Comparison of ENCODE assay signal across 22 cellular contexts in the genomic region with DNA sequence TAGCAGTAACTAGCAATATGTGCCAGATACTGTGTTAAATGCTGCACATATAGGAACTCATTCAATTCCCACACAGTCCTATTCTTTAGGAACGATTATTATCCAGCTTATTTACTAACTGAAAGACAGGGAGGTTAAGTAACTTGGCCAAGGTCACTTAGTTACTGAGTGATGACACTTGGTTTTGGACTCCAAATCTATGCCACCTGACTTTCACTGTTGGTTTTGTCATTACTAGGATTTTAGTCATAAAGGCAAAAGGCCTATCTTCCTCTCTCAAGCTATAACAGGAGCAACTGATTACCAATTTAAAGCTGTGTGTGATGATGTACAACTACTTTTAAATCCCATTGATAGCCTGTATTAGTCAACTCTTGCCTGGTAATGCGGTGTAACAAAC.
"Had no signal": no experiment of that assay in that cellular context is flagged by ENCODE, and none has a peak within 500 bp of the region (broad histone marks: within the 10 kb centered on the region; RNA-seq: fewer than 3 reads in every experiment).

No MANE protein-coding gene starts in this region.

- H3K4me3 ChIP-seq: colonic mucosa, dorsolateral prefrontal cortex, esophagus muscularis mucosa, gastrocnemius medialis, heart right ventricle, left lung, lower lobe of right lung, mucosa of descending colon had no signal

- H3K36me3 ChIP-seq: colonic mucosa, esophagus muscularis mucosa, gastrocnemius medialis, heart right ventricle, left lung, lower lobe of right lung had no signal

- H3K27me3 ChIP-seq: colonic mucosa, dorsolateral prefrontal cortex, esophagus muscularis mucosa, gastrocnemius medialis, heart right ventricle, left lung had no signal

- H3K27ac Mint-ChIP-seq: mesothelial cell of epicardium had no signal

- H3K9me3 Mint-ChIP-seq: mesothelial cell of epicardium; naive B cell; naive thymus-derived CD8-positive, alpha-beta T cell had no signal

- H3K27ac ChIP-seq: colonic mucosa, dorsolateral prefrontal cortex, esophagus muscularis mucosa, gastrocnemius medialis, heart right ventricle, left lung, lower lobe of right lung had no signal

- H3K4me3 Mint-ChIP-seq: mesothelial cell of epicardium; naive B cell; naive thymus-derived CD8-positive, alpha-beta T cell had no signal

- H3K4me1 Mint-ChIP-seq: naive B cell had no signal

- H3K9me3 ChIP-seq: colonic mucosa, esophagus muscularis mucosa, gastrocnemius medialis, heart right ventricle, left lung, lower lobe of right lung, mucosa of descending colon had no signal

- H3K36me3 Mint-ChIP-seq: mesothelial cell of epicardium had no signal

- ATAC-seq: gastrocnemius medialis; heart right ventricle; left colon; left lung; left ventricle myocardium superior; lower lobe of right lung; mucosa of descending colon; naive thymus-derived CD8-positive, alpha-beta T cell had no signal

- DNase-seq: colonic mucosa; dermis blood vessel endothelial cell; dorsolateral prefrontal cortex; effector CD4-positive, alpha-beta T cell; effector memory CD4-positive, alpha-beta T cell; foreskin fibroblast; foreskin melanocyte; gastrocnemius medialis; glutamatergic neuron; head of caudate nucleus; heart right ventricle; hippocampal formation; left colon; left lung; left ventricle myocardium superior; lower lobe of right lung; mesenchymal stem cell; mucosa of descending colon; naive B cell; naive thymus-derived CD8-positive, alpha-beta T cell had no signal

- H3K4me1 ChIP-seq: colonic mucosa, gastrocnemius medialis, heart right ventricle, left lung, lower lobe of right lung had no signal
